In genomic region chr17:63035271-63035670, GRCh38 we compare ENCODE assay signal across 14 cellular contexts.
DNase-seq lines count a peak whose midpoint lies in the region; ATAC-seq and TF ChIP-seq lines count a peak whose summit lies in the region.
"Had no signal": no experiment of that assay in that cellular context is flagged by ENCODE, and none has a peak within 500 bp of the region (broad histone marks: within the 10 kb centered on the region; RNA-seq: fewer than 3 reads in every experiment).

No MANE protein-coding gene starts in this region.

- H3K36me3 Mint-ChIP-seq in activated naive CD4-positive, alpha-beta T cell treated with anti-CD3 and anti-CD28 coated beads for 36 hours (ENCODE audit: low read depth) = peaks cover 2% of the 10 kb centered on the region

- H3K4me3 ChIP-seq in epithelial cell of esophagus (ENCODE audit: low read length) (no peak overlapping the region), trophoblast cell (ENCODE audit: low read depth, low read length) (no peak overlapping the region), hepatocyte (no peak overlapping the region), lower lobe of right lung (no peak overlapping the region)

- no peak overlapping the region for H3K9ac ChIP-seq in trophoblast cell (ENCODE audit: low read length)

- no peak overlapping the region for H3K18ac ChIP-seq in trophoblast cell (ENCODE audit: low read length)

- H3K23ac ChIP-seq in trophoblast cell (ENCODE audit: low read length) = no peak overlapping the region

- H3K36me3 ChIP-seq in trophoblast cell (ENCODE audit: control insufficient read depth in 1 of 2, insufficient read depth in 2 of 2, low read length in 2 of 2) (peaks cover 0 to 10% of the 10 kb centered on the region in 2 experiments), hepatocyte (replicated peaks; ENCODE audit: insufficient read depth, low read depth) (no peaks in the 10 kb centered on the region), lower lobe of right lung (no peaks in the 10 kb centered on the region)

- H3K27me3 ChIP-seq in trophoblast cell (ENCODE audit: insufficient read depth, low read length) (no peaks in the 10 kb centered on the region), hepatocyte (no peaks in the 10 kb centered on the region), lower lobe of right lung (ENCODE audit: low read depth) (no peaks in the 10 kb centered on the region)

- no peaks in the 10 kb centered on the region for H3K9me3 Mint-ChIP-seq in activated naive CD4-positive, alpha-beta T cell treated with anti-CD3 and anti-CD28 coated beads for 36 hours
- H3K9me3 Mint-ChIP-seq: activated T-helper 17 cell treated with anti-CD3 and anti-CD28 coated beads, Interleukin-2, amount 50 U/mL, for 72 hours; T-helper 2 cell treated with Interferon-gamma antibody and Interleukin-4, amounts not matched to agents 5 μg/mL and 100 μg/mL, for 36 hours had no signal

- H2AFZ ChIP-seq in trophoblast cell (ENCODE audit: insufficient read depth, low read length, poor library complexity) (no peak overlapping the region), hepatocyte (no peak overlapping the region)

- no peaks in the 10 kb centered on the region for H3K79me1 ChIP-seq in trophoblast cell (ENCODE audit: low read length)

- H4K20me1 ChIP-seq in hepatocyte (ENCODE audit: insufficient read depth, poor library complexity, severe bottlenecking) = no peaks in the 10 kb centered on the region

- H3K27me3 Mint-ChIP-seq in activated naive CD4-positive, alpha-beta T cell treated with anti-CD3 and anti-CD28 coated beads for 36 hours (ENCODE audit: low read depth) = peaks cover 2% of the 10 kb centered on the region
- H3K27me3 Mint-ChIP-seq: activated T-helper 17 cell treated with anti-CD3 and anti-CD28 coated beads, Interleukin-2, amount 50 U/mL, for 72 hours had no signal

- peak overlapping the region; percentile 64 for H3K4ac ChIP-seq in trophoblast cell (ENCODE audit: low read depth, low read length)

- DNase-seq in EH (ENCODE audit: low read depth) (peak; percentile 81), NCI-H226 (peak; percentile 64), epithelial cell of esophagus (ENCODE audit: low read depth) (peak; percentile 38), trophoblast cell (no peak), hepatocyte (ENCODE audit: low spot score) (no peak), lower lobe of right lung (no peak)
- DNase-seq in activated naive CD4-positive, alpha-beta T cell treated with anti-CD3 and anti-CD28 coated beads for 36 hours = no peak
- DNase-seq: activated CD4-positive, alpha-beta T cell treated with anti-CD3 and anti-CD28 coated beads, Interleukin-2, amount 50 U/mL, for 48 hours; aorta; NCI-H1417; NCI-H526 had no signal

- no peak overlapping the region for H4K91ac ChIP-seq in trophoblast cell (ENCODE audit: low read depth, low read length)

- ATAC-seq in HG03378 (IDR thresholded peaks at IDR 0.05; ENCODE audit: unreplicated experiment) (no peak), lower lobe of right lung (no peak)
- ATAC-seq: activated T-helper 17 cell treated with anti-CD3 and anti-CD28 coated beads, Interleukin-2, amount 50 U/mL, for 72 hours had no signal

- H3K4me1 Mint-ChIP-seq in activated naive CD4-positive, alpha-beta T cell treated with anti-CD3 and anti-CD28 coated beads for 36 hours (ENCODE audit: low read depth) = peaks cover 19% of the 10 kb centered on the region

- TF ChIP-seq CTCF in epithelial cell of esophagus (IDR thresholded peaks at IDR 0.05; ENCODE audit: insufficient read depth, low read depth, low read length, missing control alignments) (no peak), hepatocyte (IDR thresholded peaks at IDR 0.05; ENCODE audit: poor library complexity) (no peak), lower lobe of right lung (IDR thresholded peaks at IDR 0.05) (no peak)

- no peak overlapping the region for H3K27ac Mint-ChIP-seq in activated naive CD4-positive, alpha-beta T cell treated with anti-CD3 and anti-CD28 coated beads for 36 hours
- H3K27ac Mint-ChIP-seq: activated T-helper 17 cell treated with anti-CD3 and anti-CD28 coated beads, Interleukin-2, amount 50 U/mL, for 72 hours; T-helper 2 cell treated with Interferon-gamma antibody and Interleukin-4, amounts not matched to agents 5 μg/mL and 100 μg/mL, for 36 hours had no signal

- no peaks in the 10 kb centered on the region for H3K4me1 ChIP-seq in trophoblast cell (ENCODE audit: control insufficient read depth in 1 of 2, insufficient read depth in 2 of 2, low read length in 2 of 2)
- H3K4me1 ChIP-seq in hepatocyte (ENCODE audit: insufficient read depth) = peaks cover 6% of the 10 kb centered on the region
- H3K4me1 ChIP-seq in lower lobe of right lung = peaks cover 9% of the 10 kb centered on the region

- no peaks in the 10 kb centered on the region for H3K9me3 ChIP-seq in trophoblast cell (ENCODE audit: insufficient read depth, low read depth, low read length)
- H3K9me3 ChIP-seq in hepatocyte (ENCODE audit: low read depth) = no peaks in the 10 kb centered on the region
- H3K9me3 ChIP-seq in lower lobe of right lung = no peaks in the 10 kb centered on the region

- no peak overlapping the region for H2BK12ac ChIP-seq in trophoblast cell (ENCODE audit: low read length)

- intact Hi-C loops in lower lobe of right lung (cut with DNase I) = no loop called here
- intact Hi-C loops in activated naive CD4-positive, alpha-beta T cell treated with anti-CD3 and anti-CD28 coated beads for 36 hours (cut with micrococcal nuclease) = no loop called here

- H3K4me2 ChIP-seq in trophoblast cell (ENCODE audit: low read length) = no peak overlapping the region
- H3K4me2 ChIP-seq in hepatocyte = no peak overlapping the region

- no peak overlapping the region for H3K4me3 Mint-ChIP-seq in activated naive CD4-positive, alpha-beta T cell treated with anti-CD3 and anti-CD28 coated beads for 36 hours
- H3K4me3 Mint-ChIP-seq: activated T-helper 17 cell treated with anti-CD3 and anti-CD28 coated beads, Interleukin-2, amount 50 U/mL, for 72 hours; T-helper 2 cell treated with Interferon-gamma antibody and Interleukin-4, amounts not matched to agents 5 μg/mL and 100 μg/mL, for 36 hours had no signal

- no peak overlapping the region for H2BK120ac ChIP-seq in trophoblast cell (ENCODE audit: insufficient read depth, low read length, poor library complexity)

- H2AK5ac ChIP-seq in trophoblast cell (ENCODE audit: low read length) = no peak overlapping the region

- H3K79me2 ChIP-seq in trophoblast cell (ENCODE audit: control insufficient read depth, insufficient read depth, low read length, poor library complexity) (peaks cover 2% of the 10 kb centered on the region), hepatocyte (peaks cover 22% of the 10 kb centered on the region)

- H3K14ac ChIP-seq in trophoblast cell (ENCODE audit: low read length) = no peak overlapping the region

- H4K8ac ChIP-seq in trophoblast cell (ENCODE audit: low read depth, low read length) = no peak overlapping the region

- H4K12ac ChIP-seq in trophoblast cell (ENCODE audit: low read depth, low read length) = no peak overlapping the region

- no CpG with 5 or more reads among the region's 4 CpGs for WGBS in trophoblast cell (ENCODE audit: extremely low coverage, insufficient coverage, insufficient read length)
- 93% methylated on average over 4 of the region's 4 CpGs for WGBS in hepatocyte (ENCODE audit: low lambda C conversion rate, missing lambda C conversion rate)

- CTCF ChIA-PET in activated naive CD4-positive, alpha-beta T cell treated with anti-CD3 and anti-CD28 coated beads for 36 hours (lab: Charles Lee) = no interaction called here

- no peak overlapping the region for H2BK5ac ChIP-seq in trophoblast cell (ENCODE audit: low read depth, low read length, poor library complexity)

- no peaks in the 10 kb centered on the region for H3K9me2 ChIP-seq in hepatocyte (replicated peaks; ENCODE audit: insufficient read depth)

- H3K27ac ChIP-seq in trophoblast cell (ENCODE audit: low read depth, low read length) (no peak overlapping the region), hepatocyte (no peak overlapping the region), lower lobe of right lung (no peak overlapping the region)

Comparison
In these comparisons a context has a peak if more than half of its experiments do, and no peak if none do; other contexts are left out.
1. DNase-seq: peak in EH (single experiment), NCI-H226 (single experiment) and epithelial cell of esophagus (single experiment); none in trophoblast cell (0 of 2), hepatocyte (single experiment), lower lobe of right lung (single experiment) and activated naive CD4-positive, alpha-beta T cell treated with anti-CD3 and anti-CD28 coated beads for 36 hours (single experiment).